In the genomic region with DNA sequence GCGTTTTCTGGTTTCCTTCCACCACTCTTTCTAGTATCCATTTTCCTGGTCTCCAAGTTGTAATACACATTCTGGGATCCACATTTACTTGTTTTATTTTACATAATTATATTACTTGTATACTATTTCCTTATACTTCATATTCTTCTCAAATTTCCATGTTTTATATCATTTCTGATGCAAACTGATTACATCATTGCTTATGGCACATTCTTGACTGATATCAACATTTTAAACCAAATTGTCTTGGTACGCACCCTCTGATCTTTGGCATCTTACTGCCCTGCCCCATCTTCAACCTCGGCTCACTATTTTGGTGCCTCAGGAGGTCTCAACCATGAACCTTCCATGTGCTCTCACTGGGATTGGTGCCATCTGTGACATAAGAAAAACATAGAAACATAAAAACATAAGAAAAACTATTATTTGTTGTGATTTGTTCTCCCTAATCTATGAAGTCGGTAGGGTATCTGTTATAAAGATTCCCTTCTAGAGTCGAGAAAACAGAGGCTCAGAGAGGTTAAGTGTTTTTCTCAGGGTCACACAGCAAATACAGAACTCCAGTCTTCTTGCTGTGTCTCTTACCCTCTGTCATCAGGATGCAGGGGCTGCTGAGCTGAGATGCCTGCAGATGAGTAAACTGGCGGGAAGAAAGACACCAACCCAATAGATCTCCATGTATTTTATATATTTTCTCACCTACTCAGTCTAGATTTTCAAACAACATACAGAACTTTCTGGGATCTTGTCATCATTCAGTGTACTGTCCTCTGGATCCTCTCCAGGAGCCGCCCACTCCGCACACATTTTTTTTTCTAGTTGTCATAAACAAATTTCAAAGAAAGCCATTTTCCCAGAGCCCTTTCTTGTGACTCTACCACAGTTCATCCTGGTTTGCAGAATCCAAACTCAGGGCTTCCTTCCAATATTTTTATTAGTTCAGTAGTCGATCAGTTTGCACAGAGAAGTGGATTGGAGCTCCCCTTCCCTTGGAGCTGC, we compare ENCODE assay signal across 3 cellular contexts.
TF ChIP-seq lines count a peak whose summit lies in the region.

No MANE protein-coding gene starts in this region.

TF ChIP-seq in A549, 52 proteins besides CTCF, POLR2A, EP300 and RAD21:
- TF ChIP-seq TP53 (CRISPR knock-in tag; IDR thresholded peaks at IDR 0.05), result no peak
- TF ChIP-seq ZFP36 (IDR thresholded peaks at IDR 0.05; ENCODE audit: borderline replicate concordance, partially characterized antibody), result peak; percentile 29
TF ChIP-seq in A549: peak in this region for 1.

TF ChIP-seq in WTC11, 78 proteins besides CTCF, POLR2A, EP300 and RAD21:
- 0 out of 2 replicates have a peak, but pooled peaks have one; percentile 35 for TF ChIP-seq ZNF121 (CRISPR knock-in tag; IDR thresholded peaks at IDR 0.05)
- TF ChIP-seq, protein P1, sequence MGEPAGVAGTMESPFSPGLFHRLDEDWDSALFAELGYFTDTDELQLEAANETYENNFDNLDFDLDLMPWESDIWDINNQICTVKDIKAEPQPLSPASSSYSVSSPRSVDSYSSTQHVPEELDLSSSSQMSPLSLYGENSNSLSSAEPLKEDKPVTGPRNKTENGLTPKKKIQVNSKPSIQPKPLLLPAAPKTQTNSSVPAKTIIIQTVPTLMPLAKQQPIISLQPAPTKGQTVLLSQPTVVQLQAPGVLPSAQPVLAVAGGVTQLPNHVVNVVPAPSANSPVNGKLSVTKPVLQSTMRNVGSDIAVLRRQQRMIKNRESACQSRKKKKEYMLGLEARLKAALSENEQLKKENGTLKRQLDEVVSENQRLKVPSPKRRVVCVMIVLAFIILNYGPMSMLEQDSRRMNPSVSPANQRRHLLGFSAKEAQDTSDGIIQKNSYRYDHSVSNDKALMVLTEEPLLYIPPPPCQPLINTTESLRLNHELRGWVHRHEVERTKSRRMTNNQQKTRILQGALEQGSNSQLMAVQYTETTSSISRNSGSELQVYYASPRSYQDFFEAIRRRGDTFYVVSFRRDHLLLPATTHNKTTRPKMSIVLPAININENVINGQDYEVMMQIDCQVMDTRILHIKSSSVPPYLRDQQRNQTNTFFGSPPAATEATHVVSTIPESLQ (CRISPR knock-in tag; IDR thresholded peaks at IDR 0.05), result no peak

TF ChIP-seq in SK-N-SH, 30 proteins besides CTCF, POLR2A, EP300 and RAD21 (continued from another document):
- no peak for TF ChIP-seq SIN3A (IDR thresholded peaks at IDR 0.05; ENCODE audit: borderline replicate concordance, low read depth, low read length)
- TF ChIP-seq RCOR1 (IDR thresholded peaks at IDR 0.05; ENCODE audit: low read length), result no peak
- no peak for TF ChIP-seq FOSL2 (IDR thresholded peaks at IDR 0.05; ENCODE audit: borderline replicate concordance, low read depth)
- no peak for TF ChIP-seq MEF2A (IDR thresholded peaks at IDR 0.05; ENCODE audit: borderline replicate concordance, low read depth)
- TF ChIP-seq RXRA (IDR thresholded peaks at IDR 0.05; ENCODE audit: borderline replicate concordance, low read depth), result no peak
- TF ChIP-seq GABPA (IDR thresholded peaks at IDR 0.05; ENCODE audit: low read depth), result no peak
- TF ChIP-seq EZH2phosphoT487 (IDR thresholded peaks at IDR 0.05; ENCODE audit: borderline replicate concordance, low read depth), result no peak
- TF ChIP-seq, protein P2, sequence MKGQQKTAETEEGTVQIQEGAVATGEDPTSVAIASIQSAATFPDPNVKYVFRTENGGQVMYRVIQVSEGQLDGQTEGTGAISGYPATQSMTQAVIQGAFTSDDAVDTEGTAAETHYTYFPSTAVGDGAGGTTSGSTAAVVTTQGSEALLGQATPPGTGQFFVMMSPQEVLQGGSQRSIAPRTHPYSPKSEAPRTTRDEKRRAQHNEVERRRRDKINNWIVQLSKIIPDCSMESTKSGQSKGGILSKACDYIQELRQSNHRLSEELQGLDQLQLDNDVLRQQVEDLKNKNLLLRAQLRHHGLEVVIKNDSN (IDR thresholded peaks at IDR 0.05; ENCODE audit: borderline replicate concordance, low read depth), result no peak
- TF ChIP-seq, protein P3, sequence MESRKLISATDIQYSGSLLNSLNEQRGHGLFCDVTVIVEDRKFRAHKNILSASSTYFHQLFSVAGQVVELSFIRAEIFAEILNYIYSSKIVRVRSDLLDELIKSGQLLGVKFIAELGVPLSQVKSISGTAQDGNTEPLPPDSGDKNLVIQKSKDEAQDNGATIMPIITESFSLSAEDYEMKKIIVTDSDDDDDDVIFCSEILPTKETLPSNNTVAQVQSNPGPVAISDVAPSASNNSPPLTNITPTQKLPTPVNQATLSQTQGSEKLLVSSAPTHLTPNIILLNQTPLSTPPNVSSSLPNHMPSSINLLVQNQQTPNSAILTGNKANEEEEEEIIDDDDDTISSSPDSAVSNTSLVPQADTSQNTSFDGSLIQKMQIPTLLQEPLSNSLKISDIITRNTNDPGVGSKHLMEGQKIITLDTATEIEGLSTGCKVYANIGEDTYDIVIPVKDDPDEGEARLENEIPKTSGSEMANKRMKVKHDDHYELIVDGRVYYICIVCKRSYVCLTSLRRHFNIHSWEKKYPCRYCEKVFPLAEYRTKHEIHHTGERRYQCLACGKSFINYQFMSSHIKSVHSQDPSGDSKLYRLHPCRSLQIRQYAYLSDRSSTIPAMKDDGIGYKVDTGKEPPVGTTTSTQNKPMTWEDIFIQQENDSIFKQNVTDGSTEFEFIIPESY (IDR thresholded peaks at IDR 0.05; ENCODE audit: borderline replicate concordance, low read depth), result no peak
- no peak for TF ChIP-seq CHD2 (IDR thresholded peaks at IDR 0.05; ENCODE audit: low read length, partially characterized antibody)
